ENCODE assay signal across 9 cellular contexts in the genomic region with DNA sequence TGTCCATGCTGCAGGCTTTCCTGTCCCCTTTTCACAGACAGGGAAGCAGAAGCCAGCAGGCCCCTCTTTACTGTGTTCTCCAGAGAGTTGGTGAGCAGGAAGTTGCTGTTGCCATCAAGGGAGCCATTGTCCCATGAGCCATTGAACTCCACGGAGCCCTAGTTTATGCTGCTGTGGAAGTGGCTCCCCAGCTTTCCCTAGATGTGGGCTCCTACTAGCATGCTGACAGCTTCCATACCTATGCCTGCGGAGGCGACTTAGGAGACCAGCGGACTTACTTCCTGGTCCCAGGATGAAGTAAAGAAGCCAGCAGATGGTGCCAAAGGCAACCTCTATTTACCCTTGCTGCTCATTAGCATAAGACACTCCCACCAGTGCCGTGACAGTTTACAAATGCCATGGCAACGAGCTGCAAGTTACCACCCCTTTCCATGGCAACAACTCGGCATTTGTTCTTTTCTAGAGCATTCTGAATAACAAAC. TPM values are rescaled to one million over a fixed set of nuclear protein-coding genes. Genes with fewer than 3 reads are reported as not detected.
DNase-seq lines count a peak whose midpoint lies in the region; ATAC-seq and TF ChIP-seq lines count a peak whose summit lies in the region.
"Had no signal": no experiment of that assay in that cellular context is flagged by ENCODE, and none has a peak within 500 bp of the region (broad histone marks: within the 10 kb centered on the region; RNA-seq: fewer than 3 reads in every experiment).

No MANE protein-coding gene starts in this region.

- DNase-seq in Ammon's horn (ENCODE audit: low spot score) (peak; percentile 77), RKO (ENCODE audit: low spot score) (peak; percentile 55), foreskin keratinocyte (peak in 1 of 2 donors; percentile 77), GOT3 (lab: John Stamatoyannopoulos, UW) (no peak)
- DNase-seq in stimulated activated effector memory CD8-positive, alpha-beta T cell treated with anti-CD3 and anti-CD28 coated beads, Interleukin-12 subunit alpha, Interleukin-12 subunit beta, amount 100 ng/mL, for 72 hours (ENCODE audit: low spot score in 2 of 2), result no peak

- no peaks in the 10 kb centered on the region for H3K4me1 Mint-ChIP-seq in stimulated activated effector memory CD8-positive, alpha-beta T cell treated with anti-CD3 and anti-CD28 coated beads, Interleukin-12 subunit alpha, Interleukin-12 subunit beta, amount 100 ng/mL, for 72 hours

- H3K36me3 Mint-ChIP-seq in stimulated activated effector memory CD8-positive, alpha-beta T cell treated with anti-CD3 and anti-CD28 coated beads, Interleukin-12 subunit alpha, Interleukin-12 subunit beta, amount 100 ng/mL, for 72 hours, result no peaks in the 10 kb centered on the region

- peak overlapping the region; percentile 39 for H3K27ac ChIP-seq in foreskin keratinocyte

- H3K9me3 Mint-ChIP-seq in stimulated activated effector memory CD8-positive, alpha-beta T cell treated with anti-CD3 and anti-CD28 coated beads, Interleukin-12 subunit alpha, Interleukin-12 subunit beta, amount 100 ng/mL, for 72 hours, result peaks cover 5% of the 10 kb centered on the region
- H3K9me3 Mint-ChIP-seq: dendritic cell treated with granulocyte-macrophage colony-stimulating factor and Interleukin-4, amounts not matched to agents 40 ng/mL and 50 ng/mL, for 4 days had no signal

- H3K27me3 ChIP-seq in foreskin keratinocyte, result no peaks in the 10 kb centered on the region

- H3K27ac Mint-ChIP-seq in stimulated activated effector memory CD8-positive, alpha-beta T cell treated with anti-CD3 and anti-CD28 coated beads, Interleukin-12 subunit alpha, Interleukin-12 subunit beta, amount 100 ng/mL, for 72 hours, result no peak overlapping the region
- H3K27ac Mint-ChIP-seq: dendritic cell treated with granulocyte-macrophage colony-stimulating factor and Interleukin-4, amounts not matched to agents 40 ng/mL and 50 ng/mL, for 4 days had no signal

- ATAC-seq in foreskin keratinocyte (peak; percentile 75), GM19351 (IDR thresholded peaks at IDR 0.05; ENCODE audit: unreplicated experiment) (no peak), HG02840 (IDR thresholded peaks at IDR 0.05; ENCODE audit: low FRiP score, unreplicated experiment) (no peak)
- no peak for ATAC-seq in stimulated activated effector memory CD8-positive, alpha-beta T cell treated with anti-CD3 and anti-CD28 coated beads, Interleukin-12 subunit alpha, Interleukin-12 subunit beta, amount 100 ng/mL, for 72 hours

- H3K4me1 ChIP-seq in foreskin keratinocyte, result peaks cover 21% of the 10 kb centered on the region

- H3K4me3 Mint-ChIP-seq in stimulated activated effector memory CD8-positive, alpha-beta T cell treated with anti-CD3 and anti-CD28 coated beads, Interleukin-12 subunit alpha, Interleukin-12 subunit beta, amount 100 ng/mL, for 72 hours, result no peak overlapping the region
- H3K4me3 Mint-ChIP-seq: dendritic cell treated with granulocyte-macrophage colony-stimulating factor and Interleukin-4, amounts not matched to agents 40 ng/mL and 50 ng/mL, for 4 days had no signal

- TF ChIP-seq CTCF in GM12873 (IDR thresholded peaks at IDR 0.05; ENCODE audit: insufficient read depth, low read depth, low read length, missing control alignments) (peak; percentile 25), foreskin keratinocyte (conservative IDR thresholded peaks at IDR 0.05) (peak; percentile 60)

RNA-seq across cellular contexts. Expression of gene FKBP1A, which starts 30.8 kb away (rescaled TPM):
- total RNA-seq in foreskin keratinocyte, result 316 and 364 TPM in 2 replicates
- polyA plus RNA-seq in foreskin keratinocyte, result 526 and 553 TPM in 2 replicates

RNA-seq across cellular contexts. Expression of gene NSFL1C, which starts 43.0 kb away (rescaled TPM):
- total RNA-seq in foreskin keratinocyte, result 50.9 and 60.8 TPM in 2 replicates
- 99.6 and 109 TPM in 2 replicates for polyA plus RNA-seq in foreskin keratinocyte

Comparison
In these comparisons a context has a peak if more than half of its experiments do, and no peak if none do; other contexts are left out.
1. DNase-seq: peak in Ammon's horn (single experiment) and RKO (single experiment); none in GOT3 (single experiment) and stimulated activated effector memory CD8-positive, alpha-beta T cell treated with anti-CD3 and anti-CD28 coated beads, Interleukin-12 subunit alpha, Interleukin-12 subunit beta, amount 100 ng/mL, for 72 hours (0 of 2).